9 cellular contexts compared by ENCODE assay signal in genomic region chr2:169360984-169361705, GRCh38. TPM values are rescaled to one million over a fixed set of nuclear protein-coding genes. Genes with fewer than 3 reads are reported as not detected.
DNase-seq lines count a peak whose midpoint lies in the region; ATAC-seq, FAIRE-seq and TF ChIP-seq lines count a peak whose summit lies in the region.
"Had no signal": no experiment of that assay in that cellular context is flagged by ENCODE, and none has a peak within 500 bp of the region (broad histone marks: within the 10 kb centered on the region; RNA-seq: fewer than 3 reads in every experiment).

No MANE protein-coding gene starts in this region.

- TF ChIP-seq CTCF in cardiac muscle cell (IDR thresholded peaks at IDR 0.05; ENCODE audit: low read depth, low read length) (no peak), type B pancreatic cell (conservative IDR thresholded peaks at IDR 0.05) (no peak)

- H3K27ac ChIP-seq in cardiac muscle cell = no peak overlapping the region
- H3K27ac ChIP-seq in mucosa of rectum (ENCODE audit: low read depth in 2 of 2, low read length in 2 of 2) = no peak overlapping the region
- H3K27ac ChIP-seq: pancreas had no signal

- DNase-seq in cardiac muscle cell (ENCODE audit: low read depth in 1 of 2, low spot score in 1 of 2) (peak in 1 of 2 donors; percentile 29), Right ventricle myocardium superior (no peak), type B pancreatic cell (ENCODE audit: extremely low spot score, unreplicated experiment) (no peak), GM19239 (ENCODE audit: insufficient read length, low spot score) (no peak), NCI-H1092 treated with DMSO at 0.1 percent for 48 hours (lab: John Stamatoyannopoulos, UW) (no peak)
- DNase-seq in central memory CD8-positive, alpha-beta T cell (ENCODE audit: low spot score in 2 of 2) = no peak

- H3K9ac ChIP-seq in mucosa of rectum (ENCODE audit: low read depth in 1 of 2, low read length in 2 of 2) = no peak overlapping the region

- intact Hi-C loops in Right ventricle myocardium superior (cut with DNase I) = no loop called here

- peak overlapping the region; percentile 82 for H3K4me3 Mint-ChIP-seq in central memory CD8-positive, alpha-beta T cell
- H3K4me3 Mint-ChIP-seq in type B pancreatic cell = peak overlapping the region; percentile 95

- H3K4me3 ChIP-seq in cardiac muscle cell = peak overlapping the region; percentile 51
- H3K4me3 ChIP-seq in mucosa of rectum (ENCODE audit: low read length in 2 of 2) = peak overlapping the region; percentile 44 to 70

- H3K9me3 ChIP-seq in cardiac muscle cell (ENCODE audit: low read depth) = no peaks in the 10 kb centered on the region
- H3K9me3 ChIP-seq in mucosa of rectum (ENCODE audit: control insufficient read depth in 2 of 2, low read length in 2 of 2) = no peaks in the 10 kb centered on the region
- H3K9me3 ChIP-seq: pancreas had no signal

- H3K4me1 Mint-ChIP-seq in central memory CD8-positive, alpha-beta T cell = peaks cover 41% of the 10 kb centered on the region
- peaks cover 30% of the 10 kb centered on the region for H3K4me1 Mint-ChIP-seq in type B pancreatic cell (ENCODE audit: unreplicated experiment)

- H3K27ac Mint-ChIP-seq in central memory CD8-positive, alpha-beta T cell (ENCODE audit: low read depth) = no peak overlapping the region
- peak overlapping the region; percentile 65 for H3K27ac Mint-ChIP-seq in type B pancreatic cell

- no peaks in the 10 kb centered on the region for H3K9me3 Mint-ChIP-seq in central memory CD8-positive, alpha-beta T cell
- no peaks in the 10 kb centered on the region for H3K9me3 Mint-ChIP-seq in type B pancreatic cell

- H3K36me3 Mint-ChIP-seq in central memory CD8-positive, alpha-beta T cell (ENCODE audit: insufficient read depth) = peaks cover 13% of the 10 kb centered on the region
- H3K36me3 Mint-ChIP-seq in type B pancreatic cell = no peaks in the 10 kb centered on the region

- peaks cover 67% of the 10 kb centered on the region for H3K27me3 Mint-ChIP-seq in central memory CD8-positive, alpha-beta T cell
- H3K27me3 Mint-ChIP-seq in type B pancreatic cell = peaks cover 65% of the 10 kb centered on the region

- H3K4me1 ChIP-seq in cardiac muscle cell (ENCODE audit: low read depth) = peaks cover 3% of the 10 kb centered on the region
- H3K4me1 ChIP-seq in mucosa of rectum (ENCODE audit: control insufficient read depth in 2 of 2, insufficient read depth in 2 of 2, low read length in 2 of 2) = peaks cover 24 to 25% of the 10 kb centered on the region in 2 donors

- H3K27me3 ChIP-seq in cardiac muscle cell (peaks cover 39% of the 10 kb centered on the region), mucosa of rectum (ENCODE audit: control insufficient read depth in 2 of 2, insufficient read depth in 2 of 2, low read length in 2 of 2) (peaks cover 27 to 34% of the 10 kb centered on the region in 2 donors)

- no peak for FAIRE-seq in GM19239 (lab: Jason Lieb, UNC)
- FAIRE-seq: pancreas had no signal

- ATAC-seq in Right ventricle myocardium superior (ENCODE audit: poor library complexity) = no peak
- no peak for ATAC-seq in central memory CD8-positive, alpha-beta T cell (replicated peaks; ENCODE audit: extremely low read depth, poor library complexity, severe bottlenecking)
- ATAC-seq in HG02884 (IDR thresholded peaks at IDR 0.05; ENCODE audit: unreplicated experiment) = no peak

- H3K36me3 ChIP-seq in cardiac muscle cell (no peaks in the 10 kb centered on the region), mucosa of rectum (ENCODE audit: control insufficient read depth in 2 of 2, insufficient read depth in 2 of 2, low read length in 2 of 2) (no peaks in the 10 kb centered on the region)
- H3K36me3 ChIP-seq: pancreas had no signal

RNA-seq across cellular contexts. Expression of gene LRP2, which starts 1.2 kb away (rescaled TPM):
- total RNA-seq in cardiac muscle cell = 1.3 and 1.5 TPM in 2 replicates
- 1.2 and 1.7 TPM in 2 replicates for polyA plus RNA-seq in cardiac muscle cell
- not detected for total RNA-seq in Right ventricle myocardium superior
- total RNA-seq in type B pancreatic cell (ENCODE audit: low replicate concordance) = 12.7 and 22.7 TPM in 2 replicates
